ENCODE assay signal across 8 cellular contexts in the genomic region with DNA sequence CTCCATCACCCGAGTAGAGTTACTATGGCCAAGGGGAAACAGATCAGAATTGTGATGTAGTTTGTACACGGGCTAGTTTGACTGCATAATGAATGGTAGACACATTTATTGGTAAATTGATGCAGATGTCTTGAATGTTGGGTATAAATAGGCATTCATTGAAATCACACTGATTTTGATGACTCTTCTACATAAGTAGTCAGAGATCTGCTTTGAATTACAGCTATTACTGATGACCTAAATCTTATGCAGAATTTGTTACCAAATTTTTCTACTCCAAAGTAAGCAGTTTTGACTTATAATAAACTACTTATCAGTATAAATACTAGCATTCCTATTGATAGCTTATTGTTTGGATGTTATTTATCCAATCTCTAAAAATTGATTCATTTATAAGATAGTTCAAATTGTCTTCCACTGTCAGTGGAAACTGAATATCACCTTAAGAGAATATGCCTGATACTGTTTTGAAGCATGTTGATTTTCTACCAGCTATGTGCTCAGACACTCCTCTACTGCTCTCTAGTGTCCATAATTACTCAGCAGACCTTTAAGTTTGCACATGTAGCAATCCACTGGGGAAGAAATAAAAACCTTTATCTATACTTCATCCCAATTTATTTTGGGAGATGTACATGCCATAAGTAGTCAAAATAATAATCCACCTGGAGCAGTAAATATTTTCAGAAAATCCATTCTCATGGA.
DNase-seq lines count a peak whose midpoint lies in the region; ATAC-seq and TF ChIP-seq lines count a peak whose summit lies in the region.

No MANE protein-coding gene starts in this region.

- H2AFZ ChIP-seq in KMS-11 (ENCODE audit: low read depth) (no peak overlapping the region), fibroblast of lung (ENCODE audit: low read length) (no peak overlapping the region), parathyroid adenoma (no peak overlapping the region)

- peaks cover 0 to 4% (median 3%) of the 10 kb centered on the region in 3 donors for H3K4me1 Mint-ChIP-seq in T-cell

- no peaks in the 10 kb centered on the region for H3K9me3 ChIP-seq in Peyer's patch
- no peaks in the 10 kb centered on the region for H3K9me3 ChIP-seq in fibroblast of lung (ENCODE audit: control insufficient read depth, insufficient read depth, low read depth, low read length)
- no peaks in the 10 kb centered on the region for H3K9me3 ChIP-seq in parathyroid adenoma (ENCODE audit: control insufficient read depth, low read length)

- DNase-seq in DMS 273 treated with DMSO at 0.1 percent for 48 hours (lab: John Stamatoyannopoulos, UW) (peak; percentile 21), Peyer's patch (no peak), fibroblast of lung (ENCODE audit: low read depth in 2 of 2) (peak; percentile 46 to 80), T-cell (no peak), cortex of kidney (lab: John Stamatoyannopoulos, UW) (no peak)

- H3K27ac ChIP-seq in KMS-11 (no peak overlapping the region), Peyer's patch (no peak overlapping the region), fibroblast of lung (ENCODE audit: insufficient read depth, low read length) (no peak overlapping the region), parathyroid adenoma (no peak overlapping the region)

- TF ChIP-seq CTCF in KMS-11 (conservative IDR thresholded peaks at IDR 0.05; ENCODE audit: low read depth, low read length) (peak; percentile 49; the same call in 1 of the 2 replicates), Peyer's patch (IDR thresholded peaks at IDR 0.05) (peak in 4 of 6 experiments; percentile 31 to 60 (median 59)), fibroblast of lung (conservative IDR thresholded peaks at IDR 0.05 in 1 of 2, IDR thresholded peaks at IDR 0.05 in 1 of 2; ENCODE audit: low read depth in 1 of 2, low read length in 2 of 2) (peak; percentile 79 to 80), parathyroid adenoma (IDR thresholded peaks at IDR 0.05) (peak; percentile 47)

- H3K4me1 ChIP-seq in KMS-11 (ENCODE audit: low read depth, poor library complexity, severe bottlenecking) (peaks cover 9% of the 10 kb centered on the region), Peyer's patch (no peaks in the 10 kb centered on the region), fibroblast of lung (ENCODE audit: control insufficient read depth, extremely low read depth, insufficient read depth, low read length) (peaks cover 2% of the 10 kb centered on the region), parathyroid adenoma (no peaks in the 10 kb centered on the region)

- no peaks in the 10 kb centered on the region for H3K27me3 ChIP-seq in KMS-11 (ENCODE audit: insufficient read depth, low read depth)
- no peaks in the 10 kb centered on the region for H3K27me3 ChIP-seq in Peyer's patch
- no peaks in the 10 kb centered on the region for H3K27me3 ChIP-seq in fibroblast of lung (ENCODE audit: control insufficient read depth, insufficient read depth, low read length)
- no peaks in the 10 kb centered on the region for H3K27me3 ChIP-seq in parathyroid adenoma (ENCODE audit: control insufficient read depth, insufficient read depth, low read length)

- H3K4me3 ChIP-seq in KMS-11 (IDR thresholded peaks at IDR 0.05; ENCODE audit: insufficient read depth, low read depth, low read length) (no peak overlapping the region), Peyer's patch (no peak overlapping the region), fibroblast of lung (replicated peaks in 1 of 4; ENCODE audit: control extremely low read depth in 1 of 4, insufficient read depth in 1 of 4, low read depth in 3 of 4, low read length in 4 of 4) (no peak overlapping the region), parathyroid adenoma (ENCODE audit: low read depth, low read length) (no peak overlapping the region)

- POLR2A ChIA-PET in T-cell (lab: Charles Lee) = no interaction called here

- ATAC-seq in T-cell (replicated peaks in 1 of 4) (no peak), HG03025 (IDR thresholded peaks at IDR 0.05; ENCODE audit: low FRiP score, unreplicated experiment) (no peak)

- H3K9me3 Mint-ChIP-seq in T-cell = no peaks in the 10 kb centered on the region

- TF ChIP-seq POLR2A in Peyer's patch (IDR thresholded peaks at IDR 0.05) = no peak

- H3K4me2 ChIP-seq in KMS-11 (no peak overlapping the region), fibroblast of lung (ENCODE audit: extremely low read depth, insufficient read depth, low read length) (no peak overlapping the region), parathyroid adenoma (ENCODE audit: low read length) (no peak overlapping the region)

- H3K27ac Mint-ChIP-seq in T-cell = no peak overlapping the region

- no peaks in the 10 kb centered on the region for H3K79me2 ChIP-seq in KMS-11 (ENCODE audit: insufficient read depth, low read depth)
- H3K79me2 ChIP-seq in fibroblast of lung (ENCODE audit: control insufficient read depth, insufficient read depth, low read length) = no peaks in the 10 kb centered on the region
- no peaks in the 10 kb centered on the region for H3K79me2 ChIP-seq in parathyroid adenoma

- H3K36me3 ChIP-seq in KMS-11 (ENCODE audit: insufficient read depth) = no peaks in the 10 kb centered on the region
- no peaks in the 10 kb centered on the region for H3K36me3 ChIP-seq in Peyer's patch
- no peaks in the 10 kb centered on the region for H3K36me3 ChIP-seq in fibroblast of lung (ENCODE audit: control insufficient read depth, insufficient read depth, low read length)
- H3K36me3 ChIP-seq in parathyroid adenoma (ENCODE audit: control insufficient read depth, insufficient read depth, low read length) = no peaks in the 10 kb centered on the region

- H3K4me3 Mint-ChIP-seq in T-cell = no peak overlapping the region

- H4K20me1 ChIP-seq in KMS-11 (ENCODE audit: insufficient read depth) = no peaks in the 10 kb centered on the region
- no peaks in the 10 kb centered on the region for H4K20me1 ChIP-seq in fibroblast of lung (ENCODE audit: control insufficient read depth, extremely low read depth, insufficient read depth, low read length)

- H3K36me3 Mint-ChIP-seq in T-cell = peaks cover 9% of the 10 kb centered on the region

- H3K9ac ChIP-seq in KMS-11 = no peak overlapping the region
- H3K9ac ChIP-seq in fibroblast of lung (ENCODE audit: insufficient read depth, low read length) = no peak overlapping the region
- no peak overlapping the region for H3K9ac ChIP-seq in parathyroid adenoma

- H3K27me3 Mint-ChIP-seq in T-cell = no peaks in the 10 kb centered on the region

- CTCF ChIA-PET in T-cell (lab: Charles Lee) = interaction anchor here (1.3 to 2.0 kb wide), 4 partner anchors 269 to 606 kb away, joined by 3 to 22 read pairs (median 10); no protein-coding TSS in a partner anchor

Comparison
In these comparisons a context has a peak if more than half of its experiments do, and no peak if none do; other contexts are left out.
1. DNase-seq: peak in DMS 273 treated with DMSO at 0.1 percent for 48 hours (single experiment) and fibroblast of lung (2 of 2); none in Peyer's patch (0 of 3), T-cell (0 of 34) and cortex of kidney (single experiment).
2. Peak in every context shown above with its lines, with median percentiles within 50 percentile points of each other: CTCF ChIP-seq.